Comparison of ENCODE assay signal across 2 cellular contexts in the genomic region with DNA sequence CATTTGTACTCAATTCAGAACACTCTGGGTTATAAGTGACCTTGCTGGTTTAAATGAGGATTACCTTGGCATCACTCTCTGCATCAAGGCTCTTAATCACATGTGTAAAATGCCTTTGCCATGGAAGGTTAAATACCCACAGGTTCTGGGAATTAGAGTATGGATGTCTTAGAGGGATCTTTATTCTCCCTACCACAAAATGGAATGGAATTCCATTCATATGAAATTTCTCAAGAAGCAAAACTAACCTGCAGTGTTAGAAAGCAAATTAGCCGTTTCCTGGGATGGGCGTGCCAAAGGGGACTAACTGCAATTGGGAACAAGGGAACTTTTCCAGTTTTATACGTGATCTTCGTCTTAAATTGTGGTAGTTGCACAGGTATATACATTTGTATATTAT.
TF ChIP-seq lines count a peak whose summit lies in the region.

No MANE protein-coding gene starts in this region.

TF ChIP-seq in HCT116, 20 proteins besides CTCF, POLR2A, EP300 and RAD21 (continued from another document):
- no peak for TF ChIP-seq REST (IDR thresholded peaks at IDR 0.05; ENCODE audit: low read depth)
- TF ChIP-seq FOSL1 (IDR thresholded peaks at IDR 0.05; ENCODE audit: low read depth): no peak
- TF ChIP-seq YY1 (IDR thresholded peaks at IDR 0.05; ENCODE audit: extremely low read depth, insufficient replicate concordance, low read depth, low read length): no peak
- no peak for TF ChIP-seq CEBPB (IDR thresholded peaks at IDR 0.05; ENCODE audit: low read depth)
- TF ChIP-seq EGR1 (IDR thresholded peaks at IDR 0.05; ENCODE audit: low read depth): no peak
- TF ChIP-seq ZFX (IDR thresholded peaks at IDR 0.05): no peak
- no peak for TF ChIP-seq SIN3A (IDR thresholded peaks at IDR 0.05; ENCODE audit: low read depth)
- no peak for TF ChIP-seq JUND (IDR thresholded peaks at IDR 0.05)
- TF ChIP-seq CBX3 (IDR thresholded peaks at IDR 0.05; ENCODE audit: low read depth): no peak
- no peak for TF ChIP-seq SRF (IDR thresholded peaks at IDR 0.05; ENCODE audit: low read depth)
- no peak for TF ChIP-seq EZH2phosphoT487 (IDR thresholded peaks at IDR 0.05; ENCODE audit: borderline replicate concordance)
- TF ChIP-seq, protein P1, sequence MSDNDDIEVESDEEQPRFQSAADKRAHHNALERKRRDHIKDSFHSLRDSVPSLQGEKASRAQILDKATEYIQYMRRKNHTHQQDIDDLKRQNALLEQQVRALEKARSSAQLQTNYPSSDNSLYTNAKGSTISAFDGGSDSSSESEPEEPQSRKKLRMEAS (IDR thresholded peaks at IDR 0.05): no peak
- no peak for TF ChIP-seq SP1 (IDR thresholded peaks at IDR 0.05; ENCODE audit: low read depth)
- no peak for TF ChIP-seq ATF3 (IDR thresholded peaks at IDR 0.05)

TF ChIP-seq in WTC11, 78 proteins besides CTCF, POLR2A, EP300 and RAD21 (continued from another document):
- TF ChIP-seq, protein P2, sequence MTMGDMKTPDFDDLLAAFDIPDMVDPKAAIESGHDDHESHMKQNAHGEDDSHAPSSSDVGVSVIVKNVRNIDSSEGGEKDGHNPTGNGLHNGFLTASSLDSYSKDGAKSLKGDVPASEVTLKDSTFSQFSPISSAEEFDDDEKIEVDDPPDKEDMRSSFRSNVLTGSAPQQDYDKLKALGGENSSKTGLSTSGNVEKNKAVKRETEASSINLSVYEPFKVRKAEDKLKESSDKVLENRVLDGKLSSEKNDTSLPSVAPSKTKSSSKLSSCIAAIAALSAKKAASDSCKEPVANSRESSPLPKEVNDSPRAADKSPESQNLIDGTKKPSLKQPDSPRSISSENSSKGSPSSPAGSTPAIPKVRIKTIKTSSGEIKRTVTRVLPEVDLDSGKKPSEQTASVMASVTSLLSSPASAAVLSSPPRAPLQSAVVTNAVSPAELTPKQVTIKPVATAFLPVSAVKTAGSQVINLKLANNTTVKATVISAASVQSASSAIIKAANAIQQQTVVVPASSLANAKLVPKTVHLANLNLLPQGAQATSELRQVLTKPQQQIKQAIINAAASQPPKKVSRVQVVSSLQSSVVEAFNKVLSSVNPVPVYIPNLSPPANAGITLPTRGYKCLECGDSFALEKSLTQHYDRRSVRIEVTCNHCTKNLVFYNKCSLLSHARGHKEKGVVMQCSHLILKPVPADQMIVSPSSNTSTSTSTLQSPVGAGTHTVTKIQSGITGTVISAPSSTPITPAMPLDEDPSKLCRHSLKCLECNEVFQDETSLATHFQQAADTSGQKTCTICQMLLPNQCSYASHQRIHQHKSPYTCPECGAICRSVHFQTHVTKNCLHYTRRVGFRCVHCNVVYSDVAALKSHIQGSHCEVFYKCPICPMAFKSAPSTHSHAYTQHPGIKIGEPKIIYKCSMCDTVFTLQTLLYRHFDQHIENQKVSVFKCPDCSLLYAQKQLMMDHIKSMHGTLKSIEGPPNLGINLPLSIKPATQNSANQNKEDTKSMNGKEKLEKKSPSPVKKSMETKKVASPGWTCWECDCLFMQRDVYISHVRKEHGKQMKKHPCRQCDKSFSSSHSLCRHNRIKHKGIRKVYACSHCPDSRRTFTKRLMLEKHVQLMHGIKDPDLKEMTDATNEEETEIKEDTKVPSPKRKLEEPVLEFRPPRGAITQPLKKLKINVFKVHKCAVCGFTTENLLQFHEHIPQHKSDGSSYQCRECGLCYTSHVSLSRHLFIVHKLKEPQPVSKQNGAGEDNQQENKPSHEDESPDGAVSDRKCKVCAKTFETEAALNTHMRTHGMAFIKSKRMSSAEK (CRISPR knock-in tag; IDR thresholded peaks at IDR 0.05; ENCODE audit: borderline replicate concordance): no peak
- TF ChIP-seq FOXP1 (CRISPR knock-in tag; IDR thresholded peaks at IDR 0.05; ENCODE audit: borderline replicate concordance): no peak
